8 cellular contexts compared by ENCODE assay signal in genomic region chr4:148007303-148007702, GRCh38.
DNase-seq lines count a peak whose midpoint lies in the region; ATAC-seq, FAIRE-seq and TF ChIP-seq lines count a peak whose summit lies in the region.

No MANE protein-coding gene starts in this region.

- TF ChIP-seq POLR2A in NB4 (IDR thresholded peaks at IDR 0.05; ENCODE audit: extremely low read depth, insufficient read length), result no peak

- H3K36me3 Mint-ChIP-seq in activated CD8-positive, alpha-beta T cell treated with anti-CD3 and anti-CD28 coated beads, Interleukin-2, amount 10 ng/mL, durations not matched to agents 7 days and 5 days (ENCODE audit: low read depth), result peaks cover 2% of the 10 kb centered on the region
- peaks cover 2% of the 10 kb centered on the region for H3K36me3 Mint-ChIP-seq in activated naive CD4-positive, alpha-beta T cell treated with anti-CD3 and anti-CD28 coated beads for 36 hours (ENCODE audit: low read depth)
- H3K36me3 Mint-ChIP-seq in activated CD4-positive, alpha-beta T cell treated with anti-CD3 and anti-CD28 coated beads for 36 hours (ENCODE audit: low read depth), result peaks cover 2% of the 10 kb centered on the region

- FAIRE-seq in pancreas (lab: Jason Lieb, UNC), result no peak

- CTCF ChIA-PET in activated CD8-positive, alpha-beta T cell treated with anti-CD3 and anti-CD28 coated beads, Interleukin-2, amount 10 ng/mL, durations not matched to agents 7 days and 5 days (lab: Charles Lee), result interaction anchor here (0.7 to 2.0 kb wide), 2 partner anchors 9 to 39 kb away, joined by 3 to 5 read pairs; no protein-coding TSS in a partner anchor
- CTCF ChIA-PET in activated naive CD4-positive, alpha-beta T cell treated with anti-CD3 and anti-CD28 coated beads for 36 hours (lab: Charles Lee), result no interaction called here
- CTCF ChIA-PET in activated CD4-positive, alpha-beta T cell treated with anti-CD3 and anti-CD28 coated beads for 36 hours (lab: Charles Lee), result interaction anchor here (1.0 to 1.3 kb wide), 2 partner anchors 15 to 17 kb away, joined by 4 read pairs; no protein-coding TSS in a partner anchor

- peaks cover 16% of the 10 kb centered on the region for H3K4me1 Mint-ChIP-seq in activated CD8-positive, alpha-beta T cell treated with anti-CD3 and anti-CD28 coated beads, Interleukin-2, amount 10 ng/mL, durations not matched to agents 7 days and 5 days (ENCODE audit: low read depth)
- H3K4me1 Mint-ChIP-seq in activated naive CD4-positive, alpha-beta T cell treated with anti-CD3 and anti-CD28 coated beads for 36 hours (ENCODE audit: low read depth), result no peaks in the 10 kb centered on the region
- peaks cover 9% of the 10 kb centered on the region for H3K4me1 Mint-ChIP-seq in activated CD4-positive, alpha-beta T cell treated with anti-CD3 and anti-CD28 coated beads for 36 hours

- H3K9me3 ChIP-seq in pancreas, result no peaks in the 10 kb centered on the region

- H3K27ac Mint-ChIP-seq in activated CD8-positive, alpha-beta T cell treated with anti-CD3 and anti-CD28 coated beads, Interleukin-2, amount 10 ng/mL, durations not matched to agents 7 days and 5 days, result no peak overlapping the region
- H3K27ac Mint-ChIP-seq in activated naive CD4-positive, alpha-beta T cell treated with anti-CD3 and anti-CD28 coated beads for 36 hours, result no peak overlapping the region
- no peak overlapping the region for H3K27ac Mint-ChIP-seq in activated CD4-positive, alpha-beta T cell treated with anti-CD3 and anti-CD28 coated beads for 36 hours

- no peaks in the 10 kb centered on the region for H3K4me1 ChIP-seq in pancreas

- H3K27me3 ChIP-seq in pancreas, result no peaks in the 10 kb centered on the region

- no peak overlapping the region for H3K4me3 ChIP-seq in NB4 (ENCODE audit: low read depth, low read length)
- no peak overlapping the region for H3K4me3 ChIP-seq in pancreas

- H3K36me3 ChIP-seq in pancreas, result no peaks in the 10 kb centered on the region

- H3K27ac ChIP-seq in pancreas, result no peak overlapping the region

- peak; percentile 96 for DNase-seq in EL
- peak; percentile 27 for DNase-seq in NB4 (ENCODE audit: low read depth)
- no peak for DNase-seq in pancreas
- no peak for DNase-seq in NCI-H187 treated with DMSO at 0.1 percent for 48 hours (lab: John Stamatoyannopoulos, UW)
- DNase-seq in activated CD8-positive, alpha-beta T cell treated with anti-CD3 and anti-CD28 coated beads, Interleukin-2, amount 10 ng/mL, durations not matched to agents 7 days and 5 days, result no peak
- no peak for DNase-seq in activated naive CD4-positive, alpha-beta T cell treated with anti-CD3 and anti-CD28 coated beads for 36 hours
- DNase-seq in activated CD4-positive, alpha-beta T cell treated with anti-CD3 and anti-CD28 coated beads for 36 hours, result no peak

- no peak overlapping the region for H3K4me3 Mint-ChIP-seq in activated CD8-positive, alpha-beta T cell treated with anti-CD3 and anti-CD28 coated beads, Interleukin-2, amount 10 ng/mL, durations not matched to agents 7 days and 5 days
- no peak overlapping the region for H3K4me3 Mint-ChIP-seq in activated naive CD4-positive, alpha-beta T cell treated with anti-CD3 and anti-CD28 coated beads for 36 hours
- H3K4me3 Mint-ChIP-seq in activated CD4-positive, alpha-beta T cell treated with anti-CD3 and anti-CD28 coated beads for 36 hours, result no peak overlapping the region

- TF ChIP-seq CTCF in NB4 (IDR thresholded peaks at IDR 0.05; ENCODE audit: low read depth, low read length) (no peak), pancreas (IDR thresholded peaks at IDR 0.05) (no peak)

- H3K27me3 Mint-ChIP-seq in activated CD8-positive, alpha-beta T cell treated with anti-CD3 and anti-CD28 coated beads, Interleukin-2, amount 10 ng/mL, durations not matched to agents 7 days and 5 days (ENCODE audit: low read depth), result peaks cover 3% of the 10 kb centered on the region
- no peaks in the 10 kb centered on the region for H3K27me3 Mint-ChIP-seq in activated naive CD4-positive, alpha-beta T cell treated with anti-CD3 and anti-CD28 coated beads for 36 hours (ENCODE audit: low read depth)
- H3K27me3 Mint-ChIP-seq in activated CD4-positive, alpha-beta T cell treated with anti-CD3 and anti-CD28 coated beads for 36 hours, result no peaks in the 10 kb centered on the region

- ATAC-seq in esophagus mucosa, result peak; percentile 99
- peak in 3 of 4 donors; percentile 30 to 77 (median 48) for ATAC-seq in pancreas
- no peak for ATAC-seq in activated CD8-positive, alpha-beta T cell treated with anti-CD3 and anti-CD28 coated beads, Interleukin-2, amount 10 ng/mL, durations not matched to agents 7 days and 5 days
- no peak for ATAC-seq in activated CD4-positive, alpha-beta T cell treated with anti-CD3 and anti-CD28 coated beads for 36 hours

- no peaks in the 10 kb centered on the region for H3K9me3 Mint-ChIP-seq in activated CD8-positive, alpha-beta T cell treated with anti-CD3 and anti-CD28 coated beads, Interleukin-2, amount 10 ng/mL, durations not matched to agents 7 days and 5 days (ENCODE audit: insufficient read depth)
- H3K9me3 Mint-ChIP-seq in activated naive CD4-positive, alpha-beta T cell treated with anti-CD3 and anti-CD28 coated beads for 36 hours, result peaks cover 2% of the 10 kb centered on the region
- peaks cover 4% of the 10 kb centered on the region for H3K9me3 Mint-ChIP-seq in activated CD4-positive, alpha-beta T cell treated with anti-CD3 and anti-CD28 coated beads for 36 hours (ENCODE audit: low read depth)

- WGBS in pancreas, 2 donors, result 89 to 93% methylated on average over 7 of the region's 7 CpGs

- intact Hi-C loops in pancreas (cut with DNase I), result no loop called here
- intact Hi-C loops in activated naive CD4-positive, alpha-beta T cell treated with anti-CD3 and anti-CD28 coated beads for 36 hours (cut with micrococcal nuclease), result no loop called here
- intact Hi-C loops in activated CD4-positive, alpha-beta T cell treated with anti-CD3 and anti-CD28 coated beads for 36 hours (cut with DNase I, micrococcal nuclease), result no loop called here

- POLR2A ChIA-PET in activated CD8-positive, alpha-beta T cell treated with anti-CD3 and anti-CD28 coated beads, Interleukin-2, amount 10 ng/mL, durations not matched to agents 7 days and 5 days (lab: Charles Lee), result no interaction called here
- POLR2A ChIA-PET in activated CD4-positive, alpha-beta T cell treated with anti-CD3 and anti-CD28 coated beads for 36 hours (lab: Charles Lee), result no interaction called here

Comparison
In these comparisons a context has a peak if more than half of its experiments do, and no peak if none do; other contexts are left out.
1. DNase-seq: peak in EL (single experiment) and NB4 (single experiment); none in pancreas (0 of 6), NCI-H187 treated with DMSO at 0.1 percent for 48 hours (single experiment), activated CD8-positive, alpha-beta T cell treated with anti-CD3 and anti-CD28 coated beads, Interleukin-2, amount 10 ng/mL, durations not matched to agents 7 days and 5 days (single experiment), activated naive CD4-positive, alpha-beta T cell treated with anti-CD3 and anti-CD28 coated beads for 36 hours (single experiment) and activated CD4-positive, alpha-beta T cell treated with anti-CD3 and anti-CD28 coated beads for 36 hours (single experiment).
2. ATAC-seq: peak in esophagus mucosa (single experiment) and pancreas (3 of 4); none in activated CD8-positive, alpha-beta T cell treated with anti-CD3 and anti-CD28 coated beads, Interleukin-2, amount 10 ng/mL, durations not matched to agents 7 days and 5 days (single experiment) and activated CD4-positive, alpha-beta T cell treated with anti-CD3 and anti-CD28 coated beads for 36 hours (single experiment).